Comparison of ENCODE assay signal across 1 cellular context in the genomic region with DNA sequence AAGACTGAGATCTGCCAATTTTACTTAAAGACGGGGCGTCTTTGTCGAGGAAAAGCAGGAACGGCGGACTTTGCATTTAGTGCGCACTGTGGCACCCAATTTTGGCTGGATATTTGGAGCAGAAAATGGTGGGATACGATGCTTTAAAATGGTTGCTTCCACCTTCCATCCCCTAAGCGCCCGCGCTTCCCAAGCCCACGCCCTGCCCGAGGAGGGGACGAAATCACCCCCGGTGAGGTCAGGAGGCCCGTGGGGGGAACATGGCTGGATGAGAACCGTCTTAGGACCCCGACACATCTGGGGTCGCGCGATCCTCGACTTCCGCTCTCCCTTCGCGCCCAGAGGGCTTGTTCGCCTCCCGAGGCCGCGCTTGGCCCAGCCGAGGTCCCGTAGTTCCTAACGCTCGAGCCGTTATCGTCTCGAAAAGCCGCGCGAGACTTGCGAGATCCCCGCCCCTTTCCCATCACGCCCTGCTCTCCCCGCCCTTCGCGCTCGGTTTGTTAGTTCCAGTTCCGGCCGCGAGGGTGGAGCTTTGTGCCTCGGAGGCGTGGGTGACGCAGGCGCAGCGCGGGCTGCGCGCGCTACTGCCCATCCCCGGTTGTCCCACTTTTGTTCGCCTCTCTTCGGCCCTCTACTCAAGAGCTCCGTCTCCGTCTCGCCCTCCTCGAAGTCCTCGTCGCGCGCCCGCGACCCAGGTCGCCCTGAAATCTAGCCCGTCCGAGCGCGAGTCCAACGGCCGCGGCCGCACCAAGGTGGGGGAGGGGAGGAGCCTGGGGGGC.
A peak's percentile ranks its signal among the peaks of the same experiment; 100 is the strongest.
TF ChIP-seq lines count a peak whose summit lies in the region.

A gene with protein sequence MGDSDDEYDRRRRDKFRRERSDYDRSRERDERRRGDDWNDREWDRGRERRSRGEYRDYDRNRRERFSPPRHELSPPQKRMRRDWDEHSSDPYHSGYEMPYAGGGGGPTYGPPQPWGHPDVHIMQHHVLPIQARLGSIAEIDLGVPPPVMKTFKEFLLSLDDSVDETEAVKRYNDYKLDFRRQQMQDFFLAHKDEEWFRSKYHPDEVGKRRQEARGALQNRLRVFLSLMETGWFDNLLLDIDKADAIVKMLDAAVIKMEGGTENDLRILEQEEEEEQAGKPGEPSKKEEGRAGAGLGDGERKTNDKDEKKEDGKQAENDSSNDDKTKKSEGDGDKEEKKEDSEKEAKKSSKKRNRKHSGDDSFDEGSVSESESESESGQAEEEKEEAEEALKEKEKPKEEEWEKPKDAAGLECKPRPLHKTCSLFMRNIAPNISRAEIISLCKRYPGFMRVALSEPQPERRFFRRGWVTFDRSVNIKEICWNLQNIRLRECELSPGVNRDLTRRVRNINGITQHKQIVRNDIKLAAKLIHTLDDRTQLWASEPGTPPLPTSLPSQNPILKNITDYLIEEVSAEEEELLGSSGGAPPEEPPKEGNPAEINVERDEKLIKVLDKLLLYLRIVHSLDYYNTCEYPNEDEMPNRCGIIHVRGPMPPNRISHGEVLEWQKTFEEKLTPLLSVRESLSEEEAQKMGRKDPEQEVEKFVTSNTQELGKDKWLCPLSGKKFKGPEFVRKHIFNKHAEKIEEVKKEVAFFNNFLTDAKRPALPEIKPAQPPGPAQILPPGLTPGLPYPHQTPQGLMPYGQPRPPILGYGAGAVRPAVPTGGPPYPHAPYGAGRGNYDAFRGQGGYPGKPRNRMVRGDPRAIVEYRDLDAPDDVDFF (plus strand): TSS at position 527 of the 779 bp plus-strand sequence. CDS start 488 bp downstream, outside the sequence.

TF ChIP-seq in WTC11, 78 proteins besides CTCF, POLR2A, EP300 and RAD21 (continued from another document):
- TF ChIP-seq ZNF219 (CRISPR knock-in tag; IDR thresholded peaks at IDR 0.05; ENCODE audit: borderline replicate concordance) (no peak), EMX1 (CRISPR knock-in tag; IDR thresholded peaks at IDR 0.05) (no peak), ZNF138 (CRISPR knock-in tag; conservative IDR thresholded peaks at IDR 0.05) (no peak)
- TF ChIP-seq, protein P1, sequence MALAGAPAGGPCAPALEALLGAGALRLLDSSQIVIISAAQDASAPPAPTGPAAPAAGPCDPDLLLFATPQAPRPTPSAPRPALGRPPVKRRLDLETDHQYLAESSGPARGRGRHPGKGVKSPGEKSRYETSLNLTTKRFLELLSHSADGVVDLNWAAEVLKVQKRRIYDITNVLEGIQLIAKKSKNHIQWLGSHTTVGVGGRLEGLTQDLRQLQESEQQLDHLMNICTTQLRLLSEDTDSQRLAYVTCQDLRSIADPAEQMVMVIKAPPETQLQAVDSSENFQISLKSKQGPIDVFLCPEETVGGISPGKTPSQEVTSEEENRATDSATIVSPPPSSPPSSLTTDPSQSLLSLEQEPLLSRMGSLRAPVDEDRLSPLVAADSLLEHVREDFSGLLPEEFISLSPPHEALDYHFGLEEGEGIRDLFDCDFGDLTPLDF (CRISPR knock-in tag; IDR thresholded peaks at IDR 0.05): 0 out of 2 replicates have a peak, but pooled peaks have one; percentile 62
- TF ChIP-seq, protein P2, sequence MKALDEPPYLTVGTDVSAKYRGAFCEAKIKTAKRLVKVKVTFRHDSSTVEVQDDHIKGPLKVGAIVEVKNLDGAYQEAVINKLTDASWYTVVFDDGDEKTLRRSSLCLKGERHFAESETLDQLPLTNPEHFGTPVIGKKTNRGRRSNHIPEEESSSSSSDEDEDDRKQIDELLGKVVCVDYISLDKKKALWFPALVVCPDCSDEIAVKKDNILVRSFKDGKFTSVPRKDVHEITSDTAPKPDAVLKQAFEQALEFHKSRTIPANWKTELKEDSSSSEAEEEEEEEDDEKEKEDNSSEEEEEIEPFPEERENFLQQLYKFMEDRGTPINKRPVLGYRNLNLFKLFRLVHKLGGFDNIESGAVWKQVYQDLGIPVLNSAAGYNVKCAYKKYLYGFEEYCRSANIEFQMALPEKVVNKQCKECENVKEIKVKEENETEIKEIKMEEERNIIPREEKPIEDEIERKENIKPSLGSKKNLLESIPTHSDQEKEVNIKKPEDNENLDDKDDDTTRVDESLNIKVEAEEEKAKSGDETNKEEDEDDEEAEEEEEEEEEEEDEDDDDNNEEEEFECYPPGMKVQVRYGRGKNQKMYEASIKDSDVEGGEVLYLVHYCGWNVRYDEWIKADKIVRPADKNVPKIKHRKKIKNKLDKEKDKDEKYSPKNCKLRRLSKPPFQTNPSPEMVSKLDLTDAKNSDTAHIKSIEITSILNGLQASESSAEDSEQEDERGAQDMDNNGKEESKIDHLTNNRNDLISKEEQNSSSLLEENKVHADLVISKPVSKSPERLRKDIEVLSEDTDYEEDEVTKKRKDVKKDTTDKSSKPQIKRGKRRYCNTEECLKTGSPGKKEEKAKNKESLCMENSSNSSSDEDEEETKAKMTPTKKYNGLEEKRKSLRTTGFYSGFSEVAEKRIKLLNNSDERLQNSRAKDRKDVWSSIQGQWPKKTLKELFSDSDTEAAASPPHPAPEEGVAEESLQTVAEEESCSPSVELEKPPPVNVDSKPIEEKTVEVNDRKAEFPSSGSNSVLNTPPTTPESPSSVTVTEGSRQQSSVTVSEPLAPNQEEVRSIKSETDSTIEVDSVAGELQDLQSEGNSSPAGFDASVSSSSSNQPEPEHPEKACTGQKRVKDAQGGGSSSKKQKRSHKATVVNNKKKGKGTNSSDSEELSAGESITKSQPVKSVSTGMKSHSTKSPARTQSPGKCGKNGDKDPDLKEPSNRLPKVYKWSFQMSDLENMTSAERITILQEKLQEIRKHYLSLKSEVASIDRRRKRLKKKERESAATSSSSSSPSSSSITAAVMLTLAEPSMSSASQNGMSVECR (CRISPR knock-in tag; IDR thresholded peaks at IDR 0.05; ENCODE audit: borderline replicate concordance): peak; percentile 61; the same call in 1 of the 2 replicates
